10 cellular contexts compared by ENCODE assay signal in genomic region chr13:46595136-46595917, GRCh38. TPM values are rescaled to one million over a fixed set of nuclear protein-coding genes. Genes with fewer than 3 reads are reported as not detected.
A peak's percentile ranks its signal among the peaks of the same experiment; 100 is the strongest.
DNase-seq lines count a peak whose midpoint lies in the region; ATAC-seq and TF ChIP-seq lines count a peak whose summit lies in the region.
"Had no signal": no experiment of that assay in that cellular context is flagged by ENCODE, and none has a peak within 500 bp of the region (broad histone marks: within the 10 kb centered on the region; RNA-seq: fewer than 3 reads in every experiment).

No MANE protein-coding gene starts in this region.

- H3K36me3 ChIP-seq in vagina: no peaks in the 10 kb centered on the region

- TF ChIP-seq POLR2A in vagina (IDR thresholded peaks at IDR 0.05): no peak

- peak overlapping the region; percentile 30 for H3K4me3 Mint-ChIP-seq in activated naive CD4-positive, alpha-beta T cell treated with anti-CD3 and anti-CD28 coated beads, Interleukin-2, amount 50 U/mL, for 24 hours

- no peak for DNase-seq in activated naive CD4-positive, alpha-beta T cell (lab: John Stamatoyannopoulos, UW)
- peak; percentile 58 for DNase-seq in RPMI8226
- DNase-seq in left ventricle myocardium superior: no peak
- no peak for DNase-seq in vagina (ENCODE audit: extremely low spot score in 2 of 2)
- no peak for DNase-seq in SHP77 treated with DMSO at 0.1 percent for 48 hours (lab: John Stamatoyannopoulos, UW)
- no peak for DNase-seq in stimulated activated CD4-positive, alpha-beta T cell treated with anti-CD3 and anti-CD28 coated beads, Interleukin-1b, Interleukin-23, amount 100 ng/mL, for 48 hours
- DNase-seq in NCI-H1092 treated with DMSO at 0.1 percent for 48 hours (lab: John Stamatoyannopoulos, UW): no peak
- DNase-seq: activated gamma-delta T cell had no signal

- no peaks in the 10 kb centered on the region for H3K9me3 ChIP-seq in vagina

- ATAC-seq in left ventricle myocardium superior: peak; percentile 55

- H3K4me3 ChIP-seq in vagina: no peak overlapping the region

- no peak for TF ChIP-seq CTCF in vagina (IDR thresholded peaks at IDR 0.05)

- H3K27me3 ChIP-seq in vagina: no peaks in the 10 kb centered on the region

- H3K4me1 ChIP-seq in vagina: peaks cover 74% of the 10 kb centered on the region

- peak overlapping the region; percentile 43 for H3K27ac ChIP-seq in vagina
- H3K27ac ChIP-seq: KMS-11 had no signal

- peaks cover 1% of the 10 kb centered on the region for H3K36me3 Mint-ChIP-seq in activated naive CD4-positive, alpha-beta T cell treated with anti-CD3 and anti-CD28 coated beads, Interleukin-2, amount 50 U/mL, for 24 hours

- peak overlapping the region; percentile 11 for H3K27ac Mint-ChIP-seq in activated naive CD4-positive, alpha-beta T cell treated with anti-CD3 and anti-CD28 coated beads, Interleukin-2, amount 50 U/mL, for 24 hours

- no peaks in the 10 kb centered on the region for H3K9me3 Mint-ChIP-seq in activated naive CD4-positive, alpha-beta T cell treated with anti-CD3 and anti-CD28 coated beads, Interleukin-2, amount 50 U/mL, for 24 hours

- intact Hi-C loops in left ventricle myocardium superior (cut with micrococcal nuclease): no loop called here
- intact Hi-C loops in vagina (cut with DNase I): no loop called here

- peaks cover 91% of the 10 kb centered on the region for H3K4me1 Mint-ChIP-seq in activated naive CD4-positive, alpha-beta T cell treated with anti-CD3 and anti-CD28 coated beads, Interleukin-2, amount 50 U/mL, for 24 hours

- no peaks in the 10 kb centered on the region for H3K27me3 Mint-ChIP-seq in activated naive CD4-positive, alpha-beta T cell treated with anti-CD3 and anti-CD28 coated beads, Interleukin-2, amount 50 U/mL, for 24 hours

RNA-seq across cellular contexts. Expression of gene LRCH1, which starts 42.4 kb away (rescaled TPM):
- total RNA-seq in left ventricle myocardium superior (12.5 TPM), vagina (21.4 TPM)
